In genomic region chr11:68282141-68282860, GRCh38 we compare ENCODE assay signal across 9 cellular contexts. TPM values are rescaled to one million over a fixed set of nuclear protein-coding genes. Genes with fewer than 3 reads are reported as not detected.
DNase-seq lines count a peak whose midpoint lies in the region; ATAC-seq and TF ChIP-seq lines count a peak whose summit lies in the region.
"Had no signal": no experiment of that assay in that cellular context is flagged by ENCODE, and none has a peak within 500 bp of the region (broad histone marks: within the 10 kb centered on the region; RNA-seq: fewer than 3 reads in every experiment).

No MANE protein-coding gene starts in this region.

- H3K4me3 Mint-ChIP-seq in activated T-cell treated with anti-CD3 and anti-CD28 coated beads, Interleukin-2, amount 50 U/mL, for 72 hours: peak overlapping the region; percentile 73 to 78

- H3K4me1 Mint-ChIP-seq in activated T-cell treated with anti-CD3 and anti-CD28 coated beads, Interleukin-2, amount 50 U/mL, for 72 hours (ENCODE audit: low read depth): peaks cover 26% of the 10 kb centered on the region

- no peak overlapping the region for H3K27ac ChIP-seq in stomach

- WGBS in stomach, 5 donors: 62 to 73% (median 69%) methylated on average over 15 of the region's 15 CpGs

- no peaks in the 10 kb centered on the region for H3K27me3 ChIP-seq in stomach

- H3K27me3 Mint-ChIP-seq in activated T-cell treated with anti-CD3 and anti-CD28 coated beads, Interleukin-2, amount 50 U/mL, for 72 hours (ENCODE audit: low read depth): peaks cover 9% of the 10 kb centered on the region

- H3K4me1 ChIP-seq in stomach: peaks cover 0 to 5% (median 0%) of the 10 kb centered on the region in 4 donors

- intact Hi-C loops in stomach (cut with DNase I; ENCODE audit: low total_unique reads): no loop called here

- H3K27ac Mint-ChIP-seq in activated T-cell treated with anti-CD3 and anti-CD28 coated beads, Interleukin-2, amount 50 U/mL, for 72 hours: peak overlapping the region; percentile 66

- no peaks in the 10 kb centered on the region for H3K36me3 ChIP-seq in stomach

- peak; percentile 65 to 86 for ATAC-seq in activated CD4-positive, CD25-positive, alpha-beta regulatory T cell treated with anti-CD3 and anti-CD28 coated beads, Interleukin-2, amount 50 U/mL, for 24 hours
- peak; percentile 98 for ATAC-seq in activated T-cell treated with anti-CD3 and anti-CD28 coated beads, Interleukin-2, amount 50 U/mL, for 72 hours (replicated peaks in 1 of 2)
- ATAC-seq: Panc1 had no signal

- in situ Hi-C loops in KBM-7 (cut with MboI; ENCODE audit: low pct_unique_long_range_greater_than_20kb, low sequenced_read_pairs): no loop called here

- TF ChIP-seq EP300 in stomach (IDR thresholded peaks at IDR 0.05): no peak

- H3K36me3 Mint-ChIP-seq in activated T-cell treated with anti-CD3 and anti-CD28 coated beads, Interleukin-2, amount 50 U/mL, for 72 hours (ENCODE audit: insufficient read depth in 2 of 2): peaks cover 4 to 14% of the 10 kb centered on the region in 2 donors

- H3K9me3 Mint-ChIP-seq in activated T-cell treated with anti-CD3 and anti-CD28 coated beads, Interleukin-2, amount 50 U/mL, for 72 hours: peaks cover 6% of the 10 kb centered on the region in 2 donors

- no peak for DNase-seq in activated CD4-positive, CD25-positive, alpha-beta regulatory T cell (lab: John Stamatoyannopoulos, UW)
- DNase-seq in KBM-7 (peak; percentile 97), superior temporal gyrus (ENCODE audit: extremely low spot score) (no peak), AG08396 (ENCODE audit: low spot score) (no peak), stomach (no peak)
- DNase-seq in activated T-cell treated with anti-CD3 and anti-CD28 coated beads, Interleukin-2, amount 50 U/mL, for 72 hours: peak; percentile 63 to 66
- DNase-seq in stimulated activated CD8-positive, alpha-beta memory T cell treated with anti-CD3 and anti-CD28 coated beads, Interleukin-7, amount 100 ng/mL, for 4 hours (ENCODE audit: low read depth in 2 of 2): peak; percentile 17 to 31

- no peaks in the 10 kb centered on the region for H3K9me3 ChIP-seq in stomach

- no peak overlapping the region for H3K4me3 ChIP-seq in stomach

- no peak for TF ChIP-seq POLR2A in stomach (IDR thresholded peaks at IDR 0.05)

- no peak for TF ChIP-seq CTCF in stomach (IDR thresholded peaks at IDR 0.05)

RNA-seq across cellular contexts. Expression of gene C11orf24, which starts 10.5 kb away (rescaled TPM):
- 10 to 100 TPM; 24.7 to 28.4 TPM for total RNA-seq in activated T-cell treated with anti-CD3 and anti-CD28 coated beads, Interleukin-2, amount 50 U/mL, for 72 hours
- total RNA-seq in stomach: 10 to 100 TPM in 4 of 5 donors, 1 to 10 TPM in 1; 5.8 to 35.1 (median 18.0) TPM
- polyA plus RNA-seq in stomach: 10 to 100 TPM; 16.3 to 24.6 (median 22.3) TPM

RNA-seq across cellular contexts. Expression of gene LRP5, which starts 30.1 kb away (rescaled TPM):
- total RNA-seq in activated T-cell treated with anti-CD3 and anti-CD28 coated beads, Interleukin-2, amount 50 U/mL, for 72 hours: 1 to 10 TPM; 6.8 to 9.3 TPM
- total RNA-seq in stomach: 100 to 1,000 TPM in 2 of 5 donors, 10 to 100 TPM in 3; 36.5 to 152 (median 64.7) TPM
- 10 to 100 TPM; 11.8 to 42.4 (median 26.6) TPM for polyA plus RNA-seq in stomach

Comparison
In these comparisons a context has a peak if more than half of its experiments do, and no peak if none do; other contexts are left out.
1. DNase-seq: peak in KBM-7 (single experiment), activated T-cell treated with anti-CD3 and anti-CD28 coated beads, Interleukin-2, amount 50 U/mL, for 72 hours (2 of 2) and stimulated activated CD8-positive, alpha-beta memory T cell treated with anti-CD3 and anti-CD28 coated beads, Interleukin-7, amount 100 ng/mL, for 4 hours (2 of 2); none in activated CD4-positive, CD25-positive, alpha-beta regulatory T cell (0 of 4), superior temporal gyrus (single experiment), AG08396 (single experiment) and stomach (single experiment).